8 cellular contexts compared by ENCODE assay signal in genomic region chr20:62900052-62900691, GRCh38. TPM values are rescaled to one million over a fixed set of nuclear protein-coding genes. Genes with fewer than 3 reads are reported as not detected.
DNase-seq lines count a peak whose midpoint lies in the region; ATAC-seq and TF ChIP-seq lines count a peak whose summit lies in the region.

No MANE protein-coding gene starts in this region.

- peak in 1 of 2 donors; percentile 30 for TF ChIP-seq POLR2A in Peyer's patch (IDR thresholded peaks at IDR 0.05)

- peak; percentile 60 to 84 (median 71) for DNase-seq in CD8-positive, alpha-beta memory T cell
- DNase-seq in Peyer's patch = peak; percentile 74 to 89 (median 82)
- DNase-seq in activated T-helper 1 cell treated with anti-CD3 and anti-CD28 coated beads, Interleukin-12 subunit alpha, Interleukin-12 subunit beta, Interleukin-2, Interleukin-4 antibody, amounts not matched to agents 30 ng/mL and 10 ng/mL and 1 ng/mL, durations not matched to agents 14 hours and 24 hours and 36 hours (ENCODE audit: low spot score) = peak; percentile 60
- DNase-seq in fibroblast of lung (ENCODE audit: low read depth in 2 of 2) = peak; percentile 58 to 75
- peak; percentile 77 for DNase-seq in natural killer cell treated with Interleukin-12 subunit alpha and Interleukin-12 subunit beta and Interleukin-15 and Interleukin-18, amount 100 ng/mL, for 72 hours (ENCODE audit: low spot score)
- peak; percentile 79 for DNase-seq in stimulated activated naive CD8-positive, alpha-beta T cell treated with anti-CD3 and anti-CD28 coated beads, Interleukin-15, Interleukin-2, amounts not matched to agents 100 U/mL and 50 U/mL, for 24 hours

- no peak overlapping the region for H2AFZ ChIP-seq in fibroblast of lung (ENCODE audit: low read length)

- no peak overlapping the region for H3K9ac ChIP-seq in fibroblast of lung (ENCODE audit: insufficient read depth, low read length)

- peaks cover 4 to 56% (median 10%) of the 10 kb centered on the region in 3 donors for H3K36me3 Mint-ChIP-seq in CD8-positive, alpha-beta memory T cell
- peaks cover 8% of the 10 kb centered on the region for H3K36me3 Mint-ChIP-seq in IgD-negative memory B cell
- H3K36me3 Mint-ChIP-seq in activated T-helper 1 cell treated with anti-CD3 and anti-CD28 coated beads, Interleukin-12 subunit alpha, Interleukin-12 subunit beta, Interleukin-2, Interleukin-4 antibody, amounts not matched to agents 30 ng/mL and 10 ng/mL and 1 ng/mL, durations not matched to agents 14 hours and 24 hours and 36 hours (ENCODE audit: low read depth) = peaks cover 32% of the 10 kb centered on the region
- peaks cover 17% of the 10 kb centered on the region for H3K36me3 Mint-ChIP-seq in natural killer cell treated with Interleukin-12 subunit alpha and Interleukin-12 subunit beta and Interleukin-15 and Interleukin-18, amount 100 ng/mL, for 72 hours

- no peak overlapping the region for H3K27ac ChIP-seq in CD8-positive, alpha-beta memory T cell (ENCODE audit: low read depth, low read length)
- peak overlapping the region; percentile 5 to 38 (median 18) for H3K27ac ChIP-seq in Peyer's patch
- no peak overlapping the region for H3K27ac ChIP-seq in fibroblast of lung (ENCODE audit: insufficient read depth, low read length)

- no peak overlapping the region for H3K4me2 ChIP-seq in fibroblast of lung (ENCODE audit: extremely low read depth, insufficient read depth, low read length)

- intact Hi-C loops in activated T-helper 1 cell treated with anti-CD3 and anti-CD28 coated beads, Interleukin-12 subunit alpha, Interleukin-12 subunit beta, Interleukin-2, Interleukin-4 antibody, amounts not matched to agents 30 ng/mL and 10 ng/mL and 1 ng/mL, durations not matched to agents 14 hours and 24 hours and 36 hours (cut with micrococcal nuclease) = loop anchor here (1.0 kb wide), 4 partner anchors 21 to 109 kb away; no protein-coding TSS in a partner anchor

- H3K9me3 ChIP-seq in CD8-positive, alpha-beta memory T cell (ENCODE audit: low read length) = no peaks in the 10 kb centered on the region
- H3K9me3 ChIP-seq in Peyer's patch (no peaks in the 10 kb centered on the region), fibroblast of lung (ENCODE audit: control insufficient read depth, insufficient read depth, low read depth, low read length) (no peaks in the 10 kb centered on the region)

- POLR2A ChIA-PET in CD8-positive, alpha-beta memory T cell (lab: Charles Lee) = interaction anchor here (0.6 to 1.1 kb wide), 2 partner anchors 18 to 21 kb away, joined by 3 to 6 read pairs; no protein-coding TSS in a partner anchor

- no peaks in the 10 kb centered on the region for H3K27me3 Mint-ChIP-seq in CD8-positive, alpha-beta memory T cell
- H3K27me3 Mint-ChIP-seq in IgD-negative memory B cell = no peaks in the 10 kb centered on the region
- no peaks in the 10 kb centered on the region for H3K27me3 Mint-ChIP-seq in activated T-helper 1 cell treated with anti-CD3 and anti-CD28 coated beads, Interleukin-12 subunit alpha, Interleukin-12 subunit beta, Interleukin-2, Interleukin-4 antibody, amounts not matched to agents 30 ng/mL and 10 ng/mL and 1 ng/mL, durations not matched to agents 14 hours and 24 hours and 36 hours (ENCODE audit: insufficient read depth)
- no peaks in the 10 kb centered on the region for H3K27me3 Mint-ChIP-seq in natural killer cell treated with Interleukin-12 subunit alpha and Interleukin-12 subunit beta and Interleukin-15 and Interleukin-18, amount 100 ng/mL, for 72 hours

- H3K4me3 Mint-ChIP-seq in CD8-positive, alpha-beta memory T cell = peak overlapping the region in 5 of 7 donors; percentile 13 to 72 (median 59)
- peak overlapping the region in 2 of 4 donors; percentile 53 to 54 for H3K4me3 Mint-ChIP-seq in IgD-negative memory B cell
- H3K4me3 Mint-ChIP-seq in activated T-helper 1 cell treated with anti-CD3 and anti-CD28 coated beads, Interleukin-12 subunit alpha, Interleukin-12 subunit beta, Interleukin-2, Interleukin-4 antibody, amounts not matched to agents 30 ng/mL and 10 ng/mL and 1 ng/mL, durations not matched to agents 14 hours and 24 hours and 36 hours = peak overlapping the region; percentile 30
- H3K4me3 Mint-ChIP-seq in natural killer cell treated with Interleukin-12 subunit alpha and Interleukin-12 subunit beta and Interleukin-15 and Interleukin-18, amount 100 ng/mL, for 72 hours = no peak overlapping the region

- CTCF ChIA-PET in CD8-positive, alpha-beta memory T cell (lab: Charles Lee) = interaction anchor here (0.9 to 6.3 kb wide), 11 partner anchors 12 to 349 kb away, joined by 3 to 62 read pairs (median 6); no protein-coding TSS in a partner anchor

- peak overlapping the region in 7 of 8 donors; percentile 78 to 86 (median 84) for H3K27ac Mint-ChIP-seq in CD8-positive, alpha-beta memory T cell
- peak overlapping the region; percentile 65 to 79 (median 65) for H3K27ac Mint-ChIP-seq in IgD-negative memory B cell
- peak overlapping the region; percentile 70 for H3K27ac Mint-ChIP-seq in activated T-helper 1 cell treated with anti-CD3 and anti-CD28 coated beads, Interleukin-12 subunit alpha, Interleukin-12 subunit beta, Interleukin-2, Interleukin-4 antibody, amounts not matched to agents 30 ng/mL and 10 ng/mL and 1 ng/mL, durations not matched to agents 14 hours and 24 hours and 36 hours
- no peak overlapping the region for H3K27ac Mint-ChIP-seq in natural killer cell treated with Interleukin-12 subunit alpha and Interleukin-12 subunit beta and Interleukin-15 and Interleukin-18, amount 100 ng/mL, for 72 hours

- H3K4me1 ChIP-seq in CD8-positive, alpha-beta memory T cell (ENCODE audit: insufficient read depth, low read length) = peaks cover 24% of the 10 kb centered on the region
- H3K4me1 ChIP-seq in Peyer's patch = peaks cover 4 to 28% (median 12%) of the 10 kb centered on the region in 4 donors
- H3K4me1 ChIP-seq in fibroblast of lung (ENCODE audit: control insufficient read depth, extremely low read depth, insufficient read depth, low read length) = peaks cover 13% of the 10 kb centered on the region

- H3K36me3 ChIP-seq in CD8-positive, alpha-beta memory T cell (ENCODE audit: insufficient read depth, low read length) = peaks cover 41% of the 10 kb centered on the region
- H3K36me3 ChIP-seq in Peyer's patch = peaks cover 0 to 48% (median 0%) of the 10 kb centered on the region in 3 donors
- H3K36me3 ChIP-seq in fibroblast of lung (ENCODE audit: control insufficient read depth, insufficient read depth, low read length) = peaks cover 18% of the 10 kb centered on the region

- H4K20me1 ChIP-seq in fibroblast of lung (ENCODE audit: control insufficient read depth, extremely low read depth, insufficient read depth, low read length) = no peaks in the 10 kb centered on the region

- ATAC-seq in GM21360 (IDR thresholded peaks at IDR 0.05; ENCODE audit: unreplicated experiment) = peak; percentile 66
- peak; percentile 88 to 89 for ATAC-seq in natural killer cell treated with Interleukin-12 subunit alpha and Interleukin-12 subunit beta and Interleukin-15 and Interleukin-18, amount 100 ng/mL, for 72 hours
- ATAC-seq in stimulated activated naive CD8-positive, alpha-beta T cell treated with anti-CD3 and anti-CD28 coated beads, Interleukin-15, Interleukin-2, amounts not matched to agents 100 U/mL and 50 U/mL, for 24 hours = peak; percentile 89

- H3K27me3 ChIP-seq in CD8-positive, alpha-beta memory T cell (ENCODE audit: insufficient read depth, low read length, poor library complexity, severe bottlenecking) = no peaks in the 10 kb centered on the region
- H3K27me3 ChIP-seq in Peyer's patch (no peaks in the 10 kb centered on the region), fibroblast of lung (ENCODE audit: control insufficient read depth, insufficient read depth, low read length) (no peaks in the 10 kb centered on the region)

- H3K4me3 ChIP-seq in CD8-positive, alpha-beta memory T cell (ENCODE audit: low read length) = no peak overlapping the region
- no peak overlapping the region for H3K4me3 ChIP-seq in Peyer's patch
- H3K4me3 ChIP-seq in fibroblast of lung (replicated peaks in 1 of 4; ENCODE audit: control extremely low read depth in 1 of 4, insufficient read depth in 1 of 4, low read depth in 3 of 4, low read length in 4 of 4) = no peak overlapping the region

- peaks cover 32 to 37% (median 35%) of the 10 kb centered on the region in 3 donors for H3K4me1 Mint-ChIP-seq in CD8-positive, alpha-beta memory T cell
- H3K4me1 Mint-ChIP-seq in IgD-negative memory B cell = peaks cover 21 to 25% (median 22%) of the 10 kb centered on the region in 3 donors
- peaks cover 37% of the 10 kb centered on the region for H3K4me1 Mint-ChIP-seq in activated T-helper 1 cell treated with anti-CD3 and anti-CD28 coated beads, Interleukin-12 subunit alpha, Interleukin-12 subunit beta, Interleukin-2, Interleukin-4 antibody, amounts not matched to agents 30 ng/mL and 10 ng/mL and 1 ng/mL, durations not matched to agents 14 hours and 24 hours and 36 hours (ENCODE audit: low read depth)
- peaks cover 20 to 31% of the 10 kb centered on the region in 2 donors for H3K4me1 Mint-ChIP-seq in natural killer cell treated with Interleukin-12 subunit alpha and Interleukin-12 subunit beta and Interleukin-15 and Interleukin-18, amount 100 ng/mL, for 72 hours (ENCODE audit: low read depth in 2 of 2)

- peaks cover 0 to 1% (median 0%) of the 10 kb centered on the region in 5 donors for H3K9me3 Mint-ChIP-seq in CD8-positive, alpha-beta memory T cell
- H3K9me3 Mint-ChIP-seq in IgD-negative memory B cell = no peaks in the 10 kb centered on the region
- H3K9me3 Mint-ChIP-seq in activated T-helper 1 cell treated with anti-CD3 and anti-CD28 coated beads, Interleukin-12 subunit alpha, Interleukin-12 subunit beta, Interleukin-2, Interleukin-4 antibody, amounts not matched to agents 30 ng/mL and 10 ng/mL and 1 ng/mL, durations not matched to agents 14 hours and 24 hours and 36 hours = no peaks in the 10 kb centered on the region
- no peaks in the 10 kb centered on the region for H3K9me3 Mint-ChIP-seq in natural killer cell treated with Interleukin-12 subunit alpha and Interleukin-12 subunit beta and Interleukin-15 and Interleukin-18, amount 100 ng/mL, for 72 hours

- TF ChIP-seq CTCF in Peyer's patch (IDR thresholded peaks at IDR 0.05) = peak; percentile 88 to 94 (median 92)
- TF ChIP-seq CTCF in fibroblast of lung (conservative IDR thresholded peaks at IDR 0.05 in 1 of 2, IDR thresholded peaks at IDR 0.05 in 1 of 2; ENCODE audit: low read depth in 1 of 2, low read length in 2 of 2) = peak; percentile 58 to 97

- no peaks in the 10 kb centered on the region for H3K79me2 ChIP-seq in fibroblast of lung (ENCODE audit: control insufficient read depth, insufficient read depth, low read length)

RNA-seq across cellular contexts. Expression of gene DIDO1, which starts 26.1 kb away (rescaled TPM):
- total RNA-seq in CD8-positive, alpha-beta memory T cell = 10 to 100 TPM; 55.3 to 57.3 TPM
- 39.0 TPM for polyA plus RNA-seq in CD8-positive, alpha-beta memory T cell
- polyA plus RNA-seq in IgD-negative memory B cell (42.8 TPM), fibroblast of lung (25.9 and 28.8 TPM in 2 replicates)
- total RNA-seq in Peyer's patch (100 to 1,000 TPM in 2 of 4 donors, 10 to 100 TPM in 2; 72.5 to 143 (median 105) TPM), fibroblast of lung (27.7 and 33.2 TPM in 2 replicates)
- total RNA-seq in activated T-helper 1 cell treated with anti-CD3 and anti-CD28 coated beads, Interleukin-12 subunit alpha, Interleukin-12 subunit beta, Interleukin-2, Interleukin-4 antibody, amounts not matched to agents 30 ng/mL and 10 ng/mL and 1 ng/mL, durations not matched to agents 14 hours and 24 hours and 36 hours = 60.5 and 60.8 TPM in 2 replicates
- polyA plus RNA-seq in fibroblast of lung (2012) = 23.1 and 23.5 TPM in 2 replicates
- polyA minus RNA-seq in fibroblast of lung (ENCODE audit: low replicate concordance) = 24.0 and 26.3 TPM in 2 replicates
- 10 to 100 TPM; 57.6 to 81.1 TPM for total RNA-seq in natural killer cell treated with Interleukin-12 subunit alpha and Interleukin-12 subunit beta and Interleukin-15 and Interleukin-18, amount 100 ng/mL, for 72 hours

RNA-seq across cellular contexts. Expression of gene GID8, which starts 37.8 kb away (rescaled TPM):
- 10 to 100 TPM; 44.9 to 45.5 TPM for total RNA-seq in CD8-positive, alpha-beta memory T cell
- 19.0 TPM for polyA plus RNA-seq in CD8-positive, alpha-beta memory T cell
- polyA plus RNA-seq in IgD-negative memory B cell (12.1 TPM), fibroblast of lung (23.0 and 25.5 TPM in 2 replicates)
- total RNA-seq in Peyer's patch (10 to 100 TPM; 22.3 to 26.5 (median 24.0) TPM), fibroblast of lung (33.9 and 38.8 TPM in 2 replicates)
- total RNA-seq in activated T-helper 1 cell treated with anti-CD3 and anti-CD28 coated beads, Interleukin-12 subunit alpha, Interleukin-12 subunit beta, Interleukin-2, Interleukin-4 antibody, amounts not matched to agents 30 ng/mL and 10 ng/mL and 1 ng/mL, durations not matched to agents 14 hours and 24 hours and 36 hours = 52.5 and 55.3 TPM in 2 replicates
- 19.7 and 21.3 TPM in 2 replicates for polyA plus RNA-seq in fibroblast of lung (2012)
- polyA minus RNA-seq in fibroblast of lung (ENCODE audit: low replicate concordance) = 20.3 and 26.3 TPM in 2 replicates
- 10 to 100 TPM; 34.9 to 35.5 TPM for total RNA-seq in natural killer cell treated with Interleukin-12 subunit alpha and Interleukin-12 subunit beta and Interleukin-15 and Interleukin-18, amount 100 ng/mL, for 72 hours

RNA-seq across cellular contexts. Expression of gene TCFL5, which starts 38.5 kb away (rescaled TPM):
- 1 to 10 TPM; 4.6 to 6.2 TPM for total RNA-seq in CD8-positive, alpha-beta memory T cell
- 1.4 TPM for polyA plus RNA-seq in CD8-positive, alpha-beta memory T cell
- 1.2 TPM for polyA plus RNA-seq in IgD-negative memory B cell
- total RNA-seq in Peyer's patch = 1 to 10 TPM; 2.6 to 6.6 (median 5.0) TPM
- 5.7 and 5.8 TPM in 2 replicates for total RNA-seq in activated T-helper 1 cell treated with anti-CD3 and anti-CD28 coated beads, Interleukin-12 subunit alpha, Interleukin-12 subunit beta, Interleukin-2, Interleukin-4 antibody, amounts not matched to agents 30 ng/mL and 10 ng/mL and 1 ng/mL, durations not matched to agents 14 hours and 24 hours and 36 hours
- 13.7 and 15.2 TPM in 2 replicates for total RNA-seq in fibroblast of lung
- 9.8 and 11.1 TPM in 2 replicates for polyA plus RNA-seq in fibroblast of lung
- polyA plus RNA-seq in fibroblast of lung (2012) = 8.3 and 8.9 TPM in 2 replicates
- 0.89 and 0.94 TPM in 2 replicates for polyA minus RNA-seq in fibroblast of lung (ENCODE audit: low replicate concordance)
- 1 to 10 TPM; 4.1 to 5.9 TPM for total RNA-seq in natural killer cell treated with Interleukin-12 subunit alpha and Interleukin-12 subunit beta and Interleukin-15 and Interleukin-18, amount 100 ng/mL, for 72 hours

RNA-seq across cellular contexts. Expression of gene SLC17A9, which starts 52.3 kb away (rescaled TPM):
- 10 to 100 TPM; 26.4 to 26.8 TPM for total RNA-seq in CD8-positive, alpha-beta memory T cell
- polyA plus RNA-seq in CD8-positive, alpha-beta memory T cell = 1.0 TPM
- 4.1 TPM for polyA plus RNA-seq in IgD-negative memory B cell
- 10 to 100 TPM in 1 of 4 donors, 1 to 10 TPM in 3; 3.8 to 19.0 (median 5.2) TPM for total RNA-seq in Peyer's patch
- total RNA-seq in activated T-helper 1 cell treated with anti-CD3 and anti-CD28 coated beads, Interleukin-12 subunit alpha, Interleukin-12 subunit beta, Interleukin-2, Interleukin-4 antibody, amounts not matched to agents 30 ng/mL and 10 ng/mL and 1 ng/mL, durations not matched to agents 14 hours and 24 hours and 36 hours = 7.6 and 8.6 TPM in 2 replicates
- total RNA-seq in fibroblast of lung = 3.3 and 6.4 TPM in 2 replicates
- 3.4 and 6.8 TPM in 2 replicates for polyA plus RNA-seq in fibroblast of lung
- polyA plus RNA-seq in fibroblast of lung (2012) = 6.3 and 9.8 TPM in 2 replicates
- polyA minus RNA-seq in fibroblast of lung (ENCODE audit: low replicate concordance) = 4.1 and 7.8 TPM in 2 replicates
- total RNA-seq in natural killer cell treated with Interleukin-12 subunit alpha and Interleukin-12 subunit beta and Interleukin-15 and Interleukin-18, amount 100 ng/mL, for 72 hours = 100 to 1,000 TPM in 1 of 2 donors, 10 to 100 TPM in 1; 34.9 to 100 TPM

Comparison
In these comparisons a context has a peak if more than half of its experiments do, and no peak if none do; other contexts are left out.
1. H3K27ac ChIP-seq: peak in Peyer's patch (4 of 4); none in CD8-positive, alpha-beta memory T cell (single experiment) and fibroblast of lung (single experiment).
2. H3K27ac Mint-ChIP-seq: peak in CD8-positive, alpha-beta memory T cell (7 of 8), IgD-negative memory B cell (3 of 3) and activated T-helper 1 cell treated with anti-CD3 and anti-CD28 coated beads, Interleukin-12 subunit alpha, Interleukin-12 subunit beta, Interleukin-2, Interleukin-4 antibody, amounts not matched to agents 30 ng/mL and 10 ng/mL and 1 ng/mL, durations not matched to agents 14 hours and 24 hours and 36 hours (single experiment); none in natural killer cell treated with Interleukin-12 subunit alpha and Interleukin-12 subunit beta and Interleukin-15 and Interleukin-18, amount 100 ng/mL, for 72 hours (0 of 2).
3. Peak in every context shown above with its lines, with median percentiles within 50 percentile points of each other: DNase-seq and ATAC-seq.